ENCODE assay signal across 10 cellular contexts in genomic region chr3:108006077-108006675, GRCh38.
DNase-seq lines count a peak whose midpoint lies in the region; ATAC-seq and TF ChIP-seq lines count a peak whose summit lies in the region.
"Had no signal": no experiment of that assay in that cellular context is flagged by ENCODE, and none has a peak within 500 bp of the region (broad histone marks: within the 10 kb centered on the region; RNA-seq: fewer than 3 reads in every experiment).

No MANE protein-coding gene starts in this region.

- no peak overlapping the region for H3K4me3 ChIP-seq in fibroblast of villous mesenchyme (ENCODE audit: low read depth, low read length)
- no peak overlapping the region for H3K4me3 ChIP-seq in prostate gland

- H3K4me1 ChIP-seq in prostate gland (replicated peaks) = no peaks in the 10 kb centered on the region

- H3K27me3 Mint-ChIP-seq in activated naive CD8-positive, alpha-beta T cell treated with anti-CD3 and anti-CD28 coated beads for 36 hours = peaks cover 10% of the 10 kb centered on the region

- H3K27me3 ChIP-seq in prostate gland (replicated peaks; ENCODE audit: insufficient read depth) = no peaks in the 10 kb centered on the region

- no peaks in the 10 kb centered on the region for H3K36me3 Mint-ChIP-seq in activated naive CD8-positive, alpha-beta T cell treated with anti-CD3 and anti-CD28 coated beads for 36 hours

- intact Hi-C loops in prostate gland (cut with DNase I) = no loop called here

- no peak overlapping the region for H3K27ac Mint-ChIP-seq in activated naive CD8-positive, alpha-beta T cell treated with anti-CD3 and anti-CD28 coated beads for 36 hours

- H3K4me3 Mint-ChIP-seq in activated naive CD8-positive, alpha-beta T cell treated with anti-CD3 and anti-CD28 coated beads for 36 hours = no peak overlapping the region

- 28% methylated on average over 9 of the region's 9 CpGs for WGBS in prostate gland

- DNase-seq in G401 (ENCODE audit: low spot score) (peak; percentile 66), fibroblast of villous mesenchyme (ENCODE audit: low read depth) (peak; percentile 54), prostate gland (ENCODE audit: low spot score) (peak; percentile 82), iPS-NIHi7 (ENCODE audit: extremely low spot score) (no peak)
- DNase-seq in activated CD4-positive, alpha-beta T cell treated with anti-CD3 and anti-CD28 coated beads for 4 hours = no peak
- no peak for DNase-seq in activated naive CD8-positive, alpha-beta T cell treated with anti-CD3 and anti-CD28 coated beads for 36 hours
- DNase-seq: activated CD4-positive, alpha-beta T cell treated with anti-CD3 and anti-CD28 coated beads, Interleukin-2, amount 50 U/mL, for 48 hours; NCI-H526 had no signal

- in situ Hi-C loops in G401 (cut with HindIII; ENCODE audit: low sequenced_read_pairs) = no loop called here

- H3K36me3 ChIP-seq in prostate gland = no peaks in the 10 kb centered on the region

- peaks cover 10% of the 10 kb centered on the region for H3K4me1 Mint-ChIP-seq in activated naive CD8-positive, alpha-beta T cell treated with anti-CD3 and anti-CD28 coated beads for 36 hours

- TF ChIP-seq CTCF in fibroblast of villous mesenchyme (IDR thresholded peaks at IDR 0.05; ENCODE audit: insufficient read depth, low read depth, low read length) = no peak
- TF ChIP-seq CTCF in prostate gland (IDR thresholded peaks at IDR 0.05) = no peak

- TF ChIP-seq POLR2A in prostate gland (IDR thresholded peaks at IDR 0.05) = no peak

- ATAC-seq in SK-N-SH treated with all-trans-retinoic acid at 6 μM for 48 hours (peak; percentile 57), HG02870 (IDR thresholded peaks at IDR 0.05; ENCODE audit: unreplicated experiment) (no peak)

- H3K27ac ChIP-seq in prostate gland = no peak overlapping the region

- H3K9me3 Mint-ChIP-seq in activated naive CD8-positive, alpha-beta T cell treated with anti-CD3 and anti-CD28 coated beads for 36 hours = no peaks in the 10 kb centered on the region

- H3K9me3 ChIP-seq in prostate gland = no peaks in the 10 kb centered on the region

TF ChIP-seq in SK-N-SH treated with all-trans-retinoic acid at 6 μM for 48 hours, 23 proteins besides CTCF, POLR2A, EP300 and RAD21:
- TF ChIP-seq PPARA (CRISPR knock-in tag; IDR thresholded peaks at IDR 0.05; ENCODE audit: borderline replicate concordance) (no peak), TOX (CRISPR knock-in tag; IDR thresholded peaks at IDR 0.05; ENCODE audit: borderline replicate concordance) (no peak), ZFP30 (CRISPR knock-in tag; IDR thresholded peaks at IDR 0.05) (0 out of 2 replicates have a peak, but pooled peaks have one; percentile 34)

Comparison
In these comparisons a context has a peak if more than half of its experiments do, and no peak if none do; other contexts are left out.
1. DNase-seq: peak in G401 (single experiment), fibroblast of villous mesenchyme (single experiment) and prostate gland (single experiment); none in activated CD4-positive, alpha-beta T cell treated with anti-CD3 and anti-CD28 coated beads for 4 hours (0 of 2), activated naive CD8-positive, alpha-beta T cell treated with anti-CD3 and anti-CD28 coated beads for 36 hours (single experiment) and iPS-NIHi7 (single experiment).